ENCODE assay signal across 30 cellular contexts in genomic region chr2:119117891-119118882, GRCh38. TPM values are rescaled to one million over a fixed set of nuclear protein-coding genes. Genes with fewer than 3 reads are reported as not detected.
DNase-seq lines count a peak whose midpoint lies in the region; ATAC-seq, FAIRE-seq and TF ChIP-seq lines count a peak whose summit lies in the region.
"Had no signal": no experiment of that assay in that cellular context is flagged by ENCODE, and none has a peak within 500 bp of the region (broad histone marks: within the 10 kb centered on the region; RNA-seq: fewer than 3 reads in every experiment).

No MANE protein-coding gene starts in this region.

- no peak overlapping the region for H3K14ac ChIP-seq in H1 (ENCODE audit: insufficient read length)

- no peaks in the 10 kb centered on the region for H3K79me1 ChIP-seq in H1 (ENCODE audit: low read depth, low read length)

- 58 to 68% methylated on average over 9 of the region's 9 CpGs for WGBS in heart right ventricle, 2 donors
- 69% methylated on average over 9 of the region's 9 CpGs; no CpG with 5 or more reads in 1 of the 2 experiments for WGBS in H1 (ENCODE audit: extremely low coverage in 1 of 2, insufficient coverage in 1 of 2, insufficient read length in 1 of 2, insufficient replicate concordance in 2 of 2, low coverage in 1 of 2, low lambda C conversion rate in 2 of 2, missing lambda C conversion rate in 1 of 2), 2 experiments

- no peak for ATAC-seq in heart right ventricle
- ATAC-seq: HCT116, Panc1 had no signal

- no peaks in the 10 kb centered on the region for H3K4me1 ChIP-seq in heart right ventricle
- peaks cover 14 to 32% (median 22%) of the 10 kb centered on the region in 4 experiments for H3K4me1 ChIP-seq in H1 (replicated peaks in 1 of 4; ENCODE audit: control insufficient read depth in 3 of 4, insufficient read depth in 4 of 4, low read length in 3 of 4)

- peak overlapping the region; percentile 20 for H4K91ac ChIP-seq in H1 (replicated peaks; ENCODE audit: insufficient read length, low read length)

- no peak overlapping the region for H3K4ac ChIP-seq in H1 (replicated peaks; ENCODE audit: insufficient read length, low read depth, low read length)

- TF ChIP-seq CTCF in heart right ventricle (IDR thresholded peaks at IDR 0.05) = no peak
- no peak for TF ChIP-seq CTCF in H1 (IDR thresholded peaks at IDR 0.05; ENCODE audit: control extremely low read depth in 1 of 3, insufficient read depth in 1 of 3, low read depth in 1 of 3, low read length in 3 of 3)
- TF ChIP-seq CTCF in osteocyte (IDR thresholded peaks at IDR 0.05) = no peak
- no peak for TF ChIP-seq CTCF in mesothelial cell of epicardium (IDR thresholded peaks at IDR 0.05; ENCODE audit: unreplicated experiment)

- no peak overlapping the region for H3K9ac ChIP-seq in H1 (replicated peaks in 1 of 4; ENCODE audit: extremely low read depth in 1 of 4, low read depth in 3 of 4, low read length in 3 of 4)

- 0 out of 2 replicates have a peak overlapping the region, but pooled peaks have one; percentile 45 for H4K8ac ChIP-seq in H1 (ENCODE audit: extremely low read depth, insufficient read depth, low read length)

- peak overlapping the region; percentile 97; the same call in 1 of the 2 replicates for H2BK12ac ChIP-seq in H1 (ENCODE audit: low read depth, low read length)

- POLR2A ChIA-PET in H1 (lab: Charles Lee; ENCODE audit: partially characterized antibody) = interaction anchor here (0.9 kb wide), 1 partner anchor 36 kb away, joined by 3 read pairs; no protein-coding TSS in a partner anchor

- no peak for TF ChIP-seq RAD21 in H1 (IDR thresholded peaks at IDR 0.05 in 1 of 2, conservative IDR thresholded peaks at IDR 0.05 in 1 of 2; ENCODE audit: low read depth in 2 of 2, low read length in 2 of 2)

- H3K18ac ChIP-seq in H1 (ENCODE audit: extremely low read depth, low read length) = peak overlapping the region; percentile 71; the same call in 1 of the 2 replicates

- H2BK5ac ChIP-seq in H1 (ENCODE audit: low read depth, low read length) = peak overlapping the region; percentile 57; the same call in 1 of the 2 replicates

- H3K23me2 ChIP-seq in H1 (ENCODE audit: low read depth, low read length) = no peaks in the 10 kb centered on the region

- peak overlapping the region; percentile 4 to 39; a peak in 3 of 4 replicates for H3K4me2 ChIP-seq in H1 (ENCODE audit: insufficient read depth in 1 of 2, low read depth in 2 of 2, low read length in 2 of 2)

- H3K9me3 Mint-ChIP-seq in osteocyte (ENCODE audit: unreplicated experiment) (no peaks in the 10 kb centered on the region), mesothelial cell of epicardium (no peaks in the 10 kb centered on the region)

- H2AK5ac ChIP-seq in H1 (ENCODE audit: low read depth, low read length) = peak overlapping the region; percentile 93; the same call in 1 of the 2 replicates

- intact Hi-C loops in cardiac septum (cut with DNase I) (no loop called here), heart right ventricle (cut with DNase I) (no loop called here)

- H4K20me1 ChIP-seq in H1 (replicated peaks in 1 of 2; ENCODE audit: control insufficient read depth in 1 of 2, insufficient read depth in 2 of 2, low read length in 2 of 2) = no peaks in the 10 kb centered on the region

- no peaks in the 10 kb centered on the region for H3K9me3 ChIP-seq in heart right ventricle
- H3K9me3 ChIP-seq in H1 (ENCODE audit: insufficient read depth in 2 of 2, low read depth in 1 of 2, low read length in 1 of 2) = no peaks in the 10 kb centered on the region
- H3K9me3 ChIP-seq: MG63 had no signal

- peaks cover 12% of the 10 kb centered on the region for H3K27me3 Mint-ChIP-seq in osteocyte (ENCODE audit: unreplicated experiment)
- peaks cover 90% of the 10 kb centered on the region for H3K27me3 Mint-ChIP-seq in mesothelial cell of epicardium (ENCODE audit: low read depth)

- H2BK15ac ChIP-seq in H1 (ENCODE audit: low read length) = no peak overlapping the region

- no peaks in the 10 kb centered on the region for H3K36me3 Mint-ChIP-seq in osteocyte (ENCODE audit: unreplicated experiment)
- no peaks in the 10 kb centered on the region for H3K36me3 Mint-ChIP-seq in mesothelial cell of epicardium
- H3K36me3 Mint-ChIP-seq: CD4-positive, CD25-positive, alpha-beta regulatory T cell had no signal

- DNase-seq in cardiac septum (ENCODE audit: low spot score) = peak; percentile 54
- no peak for DNase-seq in heart right ventricle
- peak in 1 of 2 experiments; percentile 39 for DNase-seq in H1 (ENCODE audit: low read depth in 1 of 2, low spot score in 2 of 2)
- peak; percentile 59 for DNase-seq in osteocyte (ENCODE audit: extremely low spot score, unreplicated experiment)
- no peak for DNase-seq in COR-L47 (lab: John Stamatoyannopoulos, UW)
- no peak for DNase-seq in SK-N-DZ (ENCODE audit: low spot score)
- DNase-seq in mesothelial cell of epicardium (ENCODE audit: low spot score in 2 of 2, unreplicated experiment in 2 of 2) = no peak
- DNase-seq: CD4-positive, CD25-positive, alpha-beta regulatory T cell; DMS53; GOT3; IMR-90; KG1; MG63; NCI-H1417; NCI-H1694; NCI-H2029 treated with DMSO at 0.1 percent for 48 hours; NCI-H69; SHP77 had no signal

- no peak overlapping the region for H3K23ac ChIP-seq in H1 (ENCODE audit: insufficient read length)

- no peak overlapping the region for H3K56ac ChIP-seq in H1 (replicated peaks; ENCODE audit: insufficient read length, low read depth, low read length)

- H2BK120ac ChIP-seq in H1 (replicated peaks; ENCODE audit: low read depth, low read length) = no peak overlapping the region

- no peaks in the 10 kb centered on the region for H3K79me2 ChIP-seq in H1 (ENCODE audit: control insufficient read depth in 1 of 2, insufficient read depth in 2 of 2, low read length in 2 of 2)

- FAIRE-seq in H1 (lab: Jason Lieb, UNC) = no peak
- FAIRE-seq: D721Med, GM18507 had no signal

- H3K27me3 ChIP-seq in heart right ventricle (peaks cover 0 to 72% (median 43%) of the 10 kb centered on the region in 7 donors), H1 (replicated peaks in 1 of 4; ENCODE audit: control insufficient read depth in 3 of 4, extremely low read depth in 1 of 4, insufficient read depth in 3 of 4, low read length in 3 of 4) (peaks cover 0 to 2% (median 0%) of the 10 kb centered on the region in 4 experiments; a peak in 2 of 7 replicates)
- H3K27me3 ChIP-seq: MG63 had no signal

- H2AFZ ChIP-seq in H1 (ENCODE audit: low read length) = no peak overlapping the region

- CTCF ChIA-PET in H1 (lab: Charles Lee; ENCODE audit: partially characterized antibody) = interaction anchor here (0.6 to 5.1 kb wide), 8 partner anchors 9 to 236 kb away, joined by 3 to 26 read pairs (median 3); no protein-coding TSS in a partner anchor

- H3K4me3 Mint-ChIP-seq in osteocyte (ENCODE audit: unreplicated experiment) = no peak overlapping the region
- H3K4me3 Mint-ChIP-seq in mesothelial cell of epicardium = no peak overlapping the region
- H3K4me3 Mint-ChIP-seq: CD4-positive, CD25-positive, alpha-beta regulatory T cell had no signal

- no peak for TF ChIP-seq EP300 in H1 (IDR thresholded peaks at IDR 0.05; ENCODE audit: borderline replicate concordance in 1 of 2, low read depth in 2 of 2, low read length in 2 of 2)

- H4K5ac ChIP-seq in H1 (ENCODE audit: insufficient read length, low read depth, low read length) = no peak overlapping the region

- H3K4me3 ChIP-seq in heart right ventricle = no peak overlapping the region
- H3K4me3 ChIP-seq in H1 (ENCODE audit: extremely low read depth in 1 of 4, insufficient read depth in 2 of 4, low read depth in 3 of 4, low read length in 4 of 4) = no peak overlapping the region
- H3K4me3 ChIP-seq: MG63 had no signal

- peak overlapping the region; percentile 91; the same call in 1 of the 2 replicates for H2BK20ac ChIP-seq in H1 (ENCODE audit: low read length)

- H3K36me3 ChIP-seq in heart right ventricle (no peaks in the 10 kb centered on the region), H1 (ENCODE audit: control insufficient read depth in 2 of 4, insufficient read depth in 4 of 4, low read length in 3 of 4) (no peaks in the 10 kb centered on the region)
- H3K36me3 ChIP-seq: MG63 had no signal

- H3K27ac Mint-ChIP-seq in osteocyte (ENCODE audit: unreplicated experiment) (no peak overlapping the region), mesothelial cell of epicardium (no peak overlapping the region)
- H3K27ac Mint-ChIP-seq: CD4-positive, CD25-positive, alpha-beta regulatory T cell had no signal

- H3K27ac ChIP-seq in heart right ventricle (no peak overlapping the region), H1 (ENCODE audit: low read depth, low read length) (no peak overlapping the region)
- H3K27ac ChIP-seq: RWPE1 had no signal

- no peak for TF ChIP-seq POLR2A in H1 (IDR thresholded peaks at IDR 0.05; ENCODE audit: control extremely low read depth in 1 of 2, low read depth in 2 of 2, low read length in 2 of 2)

- H3K4me1 Mint-ChIP-seq in osteocyte (ENCODE audit: unreplicated experiment) (no peaks in the 10 kb centered on the region), mesothelial cell of epicardium (no peaks in the 10 kb centered on the region)

TF ChIP-seq in H1, 55 proteins besides CTCF, POLR2A, EP300 and RAD21 (continues in another document):
- TF ChIP-seq JUN (IDR thresholded peaks at IDR 0.05; ENCODE audit: low read depth, low read length) = no peak
- no peak for TF ChIP-seq E2F6 (IDR thresholded peaks at IDR 0.05)
- TF ChIP-seq ZNF274 (IDR thresholded peaks at IDR 0.05; ENCODE audit: borderline replicate concordance, extremely low read depth, low read length) = no peak
- no peak for TF ChIP-seq KDM5A (IDR thresholded peaks at IDR 0.05; ENCODE audit: low read length)

RNA-seq across cellular contexts. Expression of gene C1QL2, which starts 40.4 kb away (rescaled TPM):
- total RNA-seq in cardiac septum = not detected
- not detected for total RNA-seq in heart right ventricle
- polyA plus RNA-seq in heart right ventricle = under 1 TPM in 1 of 2 donors, not detected in 1; 0.03 TPM
- total RNA-seq in H1 (2021; fragmentation: NEBNext Ultra II Directional; extraction: Animal tissue kit (Norgen Biotek cat#: 25700)) = 0.88 and 1.1 TPM in 2 replicates
- polyA plus RNA-seq in H1 (2011; rRNA removed) = 0.80 and 1.3 TPM in 2 replicates
- polyA plus RNA-seq in H1 (2011; cell fraction: cytosol; rRNA removed) = 0.87 TPM
- polyA plus RNA-seq in H1 (2011; cell fraction: nucleus; rRNA removed) = 1.2 TPM
- 0.77 to 1.2 TPM (median 0.99 TPM) in 4 replicates for polyA plus RNA-seq in H1 (2012, experiment 1 of 2)
- polyA plus RNA-seq in H1 (2012, experiment 2 of 2) = 1.0 TPM
- polyA plus RNA-seq in H1 (2013, experiment 1 of 2) = 0.41 TPM
- 0.33 TPM for polyA plus RNA-seq in H1 (2013, experiment 2 of 2)
- 0.10 and 0.25 TPM in 2 replicates for polyA minus RNA-seq in H1 (2011; rRNA and poly(A)+ RNA removed)
- polyA minus RNA-seq in H1 (2011; cell fraction: cytosol; rRNA and poly(A)+ RNA removed) = 0.73 TPM
- 0.70 TPM for polyA minus RNA-seq in H1 (2011; cell fraction: nucleus; rRNA and poly(A)+ RNA removed)
- not detected in 2 replicates for total RNA-seq in osteocyte
- not detected in 2 replicates for polyA plus RNA-seq in SK-N-DZ (2014; cell fraction: cytosol; rRNA removed)
- polyA plus RNA-seq in SK-N-DZ (2014; cell fraction: nucleus; rRNA removed) = not detected in 2 replicates
- not detected in 3 replicates for total RNA-seq in mesothelial cell of epicardium
- total RNA-seq: A172; CD4-positive, CD25-positive, alpha-beta regulatory T cell; Daoy; G401; IMR-90; NCI-H460; OCI-LY7; SK-MEL-5 had no signal
- polyA plus RNA-seq: BJ; CD4-positive, CD25-positive, alpha-beta regulatory T cell; IMR-90 had no signal

Comparison
In these comparisons a context has a peak if more than half of its experiments do, and no peak if none do; other contexts are left out.
1. DNase-seq: peak in cardiac septum (single experiment) and osteocyte (single experiment); none in heart right ventricle (0 of 2), COR-L47 (single experiment), SK-N-DZ (single experiment) and mesothelial cell of epicardium (0 of 2).